8 cellular contexts compared by ENCODE assay signal in the genomic region with DNA sequence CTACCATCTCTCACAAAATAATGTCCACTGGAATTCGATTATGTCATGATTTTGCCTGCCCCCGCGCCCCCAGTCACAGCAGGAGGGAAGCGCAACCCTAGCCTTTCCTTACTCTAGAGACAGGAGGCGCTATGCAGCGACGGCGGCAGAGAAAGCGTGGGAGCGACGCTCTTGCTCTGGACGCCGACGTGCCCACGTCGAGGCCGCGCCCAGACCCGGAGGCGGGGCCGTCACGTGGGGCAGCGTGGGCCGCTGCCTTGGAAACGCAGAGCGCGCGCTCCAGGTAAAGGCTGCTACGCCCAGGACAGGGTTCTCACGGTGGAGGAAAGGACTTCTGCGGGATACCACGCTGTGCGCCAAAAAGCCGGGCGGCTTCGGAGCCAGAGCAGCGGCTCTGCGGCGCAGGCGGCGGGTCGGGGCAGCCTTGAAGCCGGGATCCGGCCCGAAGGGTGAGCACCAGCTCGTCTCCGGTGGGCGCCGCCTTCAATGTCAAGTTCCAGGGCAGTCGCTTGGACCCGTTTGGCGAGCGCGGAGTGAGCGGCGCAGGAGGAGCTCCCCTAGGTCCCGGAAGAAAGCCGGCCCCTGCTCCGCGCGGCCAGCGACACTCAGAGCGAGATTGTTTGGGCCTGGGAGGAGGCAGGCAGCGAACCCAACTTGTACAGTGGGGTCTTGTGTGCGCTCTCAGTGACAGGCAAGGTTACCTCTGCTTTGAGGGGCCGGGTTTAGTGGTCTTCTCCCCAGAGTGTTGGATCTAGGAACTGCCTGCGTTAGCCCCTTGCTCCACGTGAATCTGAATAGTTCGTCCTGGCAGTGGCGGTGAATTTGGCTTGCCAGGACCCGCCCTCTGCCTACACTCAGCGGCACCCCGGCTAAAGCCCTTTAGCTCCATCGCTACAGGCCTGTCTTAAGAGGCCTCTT.
DNase-seq lines count a peak whose midpoint lies in the region; ATAC-seq and TF ChIP-seq lines count a peak whose summit lies in the region.

No MANE protein-coding gene starts in this region.

- H2AFZ ChIP-seq in OCI-LY7 (ENCODE audit: low read length), result peak overlapping the region; percentile 99

- peaks cover 9% of the 10 kb centered on the region for H3K36me3 ChIP-seq in OCI-LY7 (ENCODE audit: insufficient read depth, low read length)

- TF ChIP-seq CTCF in OCI-LY7 (conservative IDR thresholded peaks at IDR 0.05; ENCODE audit: low read length), result peak; percentile 77

- H3K9me2 ChIP-seq in OCI-LY7 (ENCODE audit: insufficient read depth, low read length), result no peaks in the 10 kb centered on the region

- peak overlapping the region; percentile 51 for H3K27ac ChIP-seq in OCI-LY7 (ENCODE audit: low read depth, low read length, poor library complexity, severe bottlenecking)

- POLR2A ChIA-PET in OCI-LY7 (lab: Charles Lee), result interaction anchor here (1.0 to 4.4 kb wide), 8 partner anchors 11 to 179 kb away, joined by 3 to 25 read pairs (median 4); a partner anchor contains a TSS

- H3K79me2 ChIP-seq in OCI-LY7 (ENCODE audit: insufficient read depth, low read depth, low read length), result peaks cover 22% of the 10 kb centered on the region; the same call in 1 of the 2 replicates

- CTCF ChIA-PET in OCI-LY7 (lab: Charles Lee; ENCODE audit: unreplicated experiment), result interaction anchor here (0.6 kb wide), 1 partner anchor 293 kb away, joined by 3 read pairs; no protein-coding TSS in a partner anchor

- peak overlapping the region; percentile 93 for H3K4me2 ChIP-seq in OCI-LY7 (ENCODE audit: low read length)

- intact Hi-C loops in OCI-LY7 (cut with micrococcal nuclease; ENCODE audit: unreplicated experiment), result loop anchor here (1.0 to 5.0 kb wide), 7 partner anchors 121 to 1341 kb away; a partner anchor contains a TSS

- H3K4me3 ChIP-seq in OCI-LY7 (ENCODE audit: low read depth, low read length, poor library complexity, severe bottlenecking), result peak overlapping the region; percentile 92

- no peaks in the 10 kb centered on the region for H4K20me1 ChIP-seq in OCI-LY7 (ENCODE audit: insufficient read depth, low read length)

- TF ChIP-seq POLR2A in erythroblast (IDR thresholded peaks at IDR 0.05; ENCODE audit: low read length), result peak; percentile 56

- DNase-seq in DMS153 (lab: John Stamatoyannopoulos, UW) (peak; percentile 89), HuH-7.5 (ENCODE audit: low spot score) (peak; percentile 71), OCI-LY7 (ENCODE audit: low spot score) (peak; percentile 94), activated T-cell treated with anti-CD3 and anti-CD28 coated beads for 48 hours (ENCODE audit: low read depth) (peak; percentile 88), erythroblast (lab: John Stamatoyannopoulos, UW) (peak; percentile 94 to 95), mucosa of gallbladder (ENCODE audit: low spot score) (peak; percentile 85)
- peak; percentile 82 for DNase-seq in stimulated activated CD8-positive, alpha-beta memory T cell treated with anti-CD3 and anti-CD28 coated beads, Interleukin-4, amount 100 ng/mL, for 24 hours (ENCODE audit: low read depth)

- H3K4me1 ChIP-seq in OCI-LY7 (ENCODE audit: insufficient read depth, low read length, poor library complexity, severe bottlenecking), result peaks cover 17% of the 10 kb centered on the region

- BruUV-seq in OCI-LY7 (replicated peaks; lab: Mats Ljungman, UMichigan), result no TSS peak

- ATAC-seq in GM21528 (IDR thresholded peaks at IDR 0.05; ENCODE audit: low FRiP score, unreplicated experiment), result peak; percentile 92

- H3K9me3 ChIP-seq in OCI-LY7 (ENCODE audit: low read length), result no peaks in the 10 kb centered on the region

Comparison
In these comparisons a context has a peak if more than half of its experiments do, and no peak if none do; other contexts are left out.
1. Peak in every context shown above with its lines: DNase-seq, ATAC-seq, H3K4me3 ChIP-seq and H3K27ac ChIP-seq.